Comparison of ENCODE assay signal across 21 cellular contexts in genomic region chr16:78780808-78781207, GRCh38.
DNase-seq lines count a peak whose midpoint lies in the region; ATAC-seq and TF ChIP-seq lines count a peak whose summit lies in the region.
"Had no signal": no experiment of that assay in that cellular context is flagged by ENCODE, and none has a peak within 500 bp of the region (broad histone marks: within the 10 kb centered on the region; RNA-seq: fewer than 3 reads in every experiment).

No MANE protein-coding gene starts in this region.

- no peak for TF ChIP-seq POLR2A in vagina (IDR thresholded peaks at IDR 0.05)

- H2BK120ac ChIP-seq in mesendoderm (ENCODE audit: low read depth, low read length), result no peak overlapping the region

- POLR2A ChIA-PET in activated CD4-positive, alpha-beta T cell treated with anti-CD3 and anti-CD28 coated beads for 36 hours (lab: Charles Lee), result no interaction called here
- POLR2A ChIA-PET in activated CD4-positive, alpha-beta memory T cell treated with anti-CD3 and anti-CD28 coated beads, Interleukin-2, amount 10 ng/mL, durations not matched to agents 7 days and 5 days (lab: Charles Lee), result interaction anchor here (1.2 to 7.5 kb wide), 7 partner anchors 9 to 819 kb away, joined by 4 to 149 read pairs (median 53); partner anchors contain the start of gene MAF

- CTCF ChIA-PET in activated CD4-positive, alpha-beta T cell treated with anti-CD3 and anti-CD28 coated beads for 36 hours (lab: Charles Lee), result interaction anchor here (0.6 to 2.1 kb wide), 5 partner anchors 9 to 838 kb away, joined by 3 to 11 read pairs (median 5); no protein-coding TSS in a partner anchor
- CTCF ChIA-PET in activated CD4-positive, alpha-beta memory T cell treated with anti-CD3 and anti-CD28 coated beads, Interleukin-2, amount 10 ng/mL, durations not matched to agents 7 days and 5 days (lab: Charles Lee), result interaction anchor here (1.0 to 4.2 kb wide), 3 partner anchors 11 to 14 kb away, joined by 3 to 34 read pairs (median 4); no protein-coding TSS in a partner anchor

- H3K9me3 Mint-ChIP-seq in activated CD4-positive, alpha-beta T cell treated with anti-CD3 and anti-CD28 coated beads for 36 hours (ENCODE audit: low read depth), result no peaks in the 10 kb centered on the region
- H3K9me3 Mint-ChIP-seq in activated T-cell treated with anti-CD3 and anti-CD28 coated beads, Interleukin-2, amount 50 U/mL, for 72 hours, result peaks cover 0 to 4% of the 10 kb centered on the region in 2 donors
- peaks cover 7% of the 10 kb centered on the region for H3K9me3 Mint-ChIP-seq in activated CD4-positive, alpha-beta memory T cell treated with anti-CD3 and anti-CD28 coated beads, Interleukin-2, amount 10 ng/mL, durations not matched to agents 7 days and 5 days
- H3K9me3 Mint-ChIP-seq: CD4-positive, CD25-positive, alpha-beta regulatory T cell; IgD-negative memory B cell had no signal

- no peak for TF ChIP-seq CTCF in vagina (IDR thresholded peaks at IDR 0.05)

- no peak overlapping the region for H2AK5ac ChIP-seq in mesendoderm (ENCODE audit: low read length)

- H4K8ac ChIP-seq in mesendoderm (ENCODE audit: low read depth, low read length), result no peak overlapping the region

- H3K27ac ChIP-seq in vagina (no peak overlapping the region), mesendoderm (ENCODE audit: low read depth, low read length) (no peak overlapping the region)
- H3K27ac ChIP-seq: BLaER1, HL-60, KMS-11, RWPE1 had no signal

- no peak for DNase-seq in activated CD4-positive, alpha-beta T cell treated with anti-CD3 and anti-CD28 coated beads for 36 hours
- DNase-seq in activated CD4-positive, alpha-beta T cell treated with anti-CD3 and anti-CD28 coated beads for 4 hours, result no peak
- DNase-seq in activated T-cell treated with anti-CD3 and anti-CD28 coated beads, Interleukin-2, amount 50 U/mL, for 72 hours, result no peak
- no peak for DNase-seq in activated T-cell treated with anti-CD3 and anti-CD28 coated beads for 4 hours
- no peak for DNase-seq in activated CD4-positive, alpha-beta memory T cell treated with anti-CD3 and anti-CD28 coated beads, Interleukin-2, amount 10 ng/mL, durations not matched to agents 7 days and 5 days
- no peak for DNase-seq in vagina (ENCODE audit: extremely low spot score in 2 of 2)
- no peak for DNase-seq in mesendoderm
- DNase-seq: CD4-positive, CD25-positive, alpha-beta regulatory T cell; DMS153; NCI-H1048; NCI-H1694; NCI-H2081; NCI-H2227 treated with DMSO at 0.1 percent for 48 hours; NCI-H526 treated with DMSO at 0.1 percent for 48 hours; SHP77 had no signal

- peak overlapping the region; percentile 14 for H3K4me3 Mint-ChIP-seq in activated CD4-positive, alpha-beta T cell treated with anti-CD3 and anti-CD28 coated beads for 36 hours
- peak overlapping the region; percentile 2 to 58 for H3K4me3 Mint-ChIP-seq in activated T-cell treated with anti-CD3 and anti-CD28 coated beads, Interleukin-2, amount 50 U/mL, for 72 hours
- H3K4me3 Mint-ChIP-seq in activated CD4-positive, alpha-beta memory T cell treated with anti-CD3 and anti-CD28 coated beads, Interleukin-2, amount 10 ng/mL, durations not matched to agents 7 days and 5 days, result peak overlapping the region; percentile 24
- H3K4me3 Mint-ChIP-seq: CD4-positive, CD25-positive, alpha-beta regulatory T cell; IgD-negative memory B cell had no signal

- H3K4me1 Mint-ChIP-seq in activated CD4-positive, alpha-beta T cell treated with anti-CD3 and anti-CD28 coated beads for 36 hours, result peaks cover 46% of the 10 kb centered on the region
- peaks cover 56% of the 10 kb centered on the region for H3K4me1 Mint-ChIP-seq in activated T-cell treated with anti-CD3 and anti-CD28 coated beads, Interleukin-2, amount 50 U/mL, for 72 hours (ENCODE audit: low read depth)
- peaks cover 73% of the 10 kb centered on the region for H3K4me1 Mint-ChIP-seq in activated CD4-positive, alpha-beta memory T cell treated with anti-CD3 and anti-CD28 coated beads, Interleukin-2, amount 10 ng/mL, durations not matched to agents 7 days and 5 days

- H3K4ac ChIP-seq in mesendoderm (ENCODE audit: low read depth, low read length), result no peak overlapping the region

- H2BK15ac ChIP-seq in mesendoderm (replicated peaks; ENCODE audit: low read depth), result no peak overlapping the region

- intact Hi-C loops in activated CD4-positive, alpha-beta T cell treated with anti-CD3 and anti-CD28 coated beads for 36 hours (cut with DNase I, micrococcal nuclease), result no loop called here
- intact Hi-C loops in vagina (cut with DNase I), result no loop called here

- no peaks in the 10 kb centered on the region for H3K36me3 ChIP-seq in vagina
- H3K36me3 ChIP-seq in mesendoderm (ENCODE audit: control insufficient read depth, insufficient read depth, low read length), result no peaks in the 10 kb centered on the region
- H3K36me3 ChIP-seq: BLaER1 had no signal

- H3K18ac ChIP-seq in mesendoderm (ENCODE audit: low read length), result no peak overlapping the region

- H3K36me3 Mint-ChIP-seq in activated CD4-positive, alpha-beta T cell treated with anti-CD3 and anti-CD28 coated beads for 36 hours (ENCODE audit: low read depth), result peaks cover 13% of the 10 kb centered on the region
- peaks cover 9 to 10% of the 10 kb centered on the region in 2 donors for H3K36me3 Mint-ChIP-seq in activated T-cell treated with anti-CD3 and anti-CD28 coated beads, Interleukin-2, amount 50 U/mL, for 72 hours (ENCODE audit: insufficient read depth in 2 of 2)
- H3K36me3 Mint-ChIP-seq in activated CD4-positive, alpha-beta memory T cell treated with anti-CD3 and anti-CD28 coated beads, Interleukin-2, amount 10 ng/mL, durations not matched to agents 7 days and 5 days (ENCODE audit: low read depth), result peaks cover 25% of the 10 kb centered on the region
- H3K36me3 Mint-ChIP-seq: CD4-positive, CD25-positive, alpha-beta regulatory T cell had no signal

- no peak overlapping the region for H3K23ac ChIP-seq in mesendoderm (ENCODE audit: low read length)

- H3K56ac ChIP-seq in mesendoderm (ENCODE audit: low read length), result no peak overlapping the region

- no CpG with 5 or more reads among the region's 2 CpGs for WGBS in mesendoderm (ENCODE audit: extremely low coverage, insufficient coverage, low lambda C conversion rate)

- no peaks in the 10 kb centered on the region for H3K79me2 ChIP-seq in mesendoderm (ENCODE audit: control insufficient read depth, insufficient read depth, low read length)

- ATAC-seq in activated CD4-positive, alpha-beta T cell treated with anti-CD3 and anti-CD28 coated beads for 36 hours, result peak; percentile 2
- ATAC-seq in activated T-cell treated with anti-CD3 and anti-CD28 coated beads, Interleukin-2, amount 50 U/mL, for 72 hours (replicated peaks in 1 of 2), result no peak
- ATAC-seq: Panc1 had no signal

- H3K9ac ChIP-seq in mesendoderm (ENCODE audit: low read length), result no peak overlapping the region
- H3K9ac ChIP-seq: BLaER1, KMS-11 had no signal

- no peaks in the 10 kb centered on the region for H3K79me1 ChIP-seq in mesendoderm (ENCODE audit: low read length)

- H3K27ac Mint-ChIP-seq in activated CD4-positive, alpha-beta T cell treated with anti-CD3 and anti-CD28 coated beads for 36 hours, result peak overlapping the region; percentile 94
- H3K27ac Mint-ChIP-seq in activated T-cell treated with anti-CD3 and anti-CD28 coated beads, Interleukin-2, amount 50 U/mL, for 72 hours, result peak overlapping the region; percentile 98
- H3K27ac Mint-ChIP-seq in activated CD4-positive, alpha-beta memory T cell treated with anti-CD3 and anti-CD28 coated beads, Interleukin-2, amount 10 ng/mL, durations not matched to agents 7 days and 5 days, result peak overlapping the region; percentile 98

- no peak overlapping the region for H4K5ac ChIP-seq in mesendoderm (ENCODE audit: low read length)

- H3K9me3 ChIP-seq in vagina, result no peaks in the 10 kb centered on the region
- H3K9me3 ChIP-seq: BLaER1 had no signal

- H3K4me1 ChIP-seq in vagina, result no peaks in the 10 kb centered on the region
- H3K4me1 ChIP-seq in mesendoderm (ENCODE audit: control insufficient read depth, low read depth, low read length), result no peaks in the 10 kb centered on the region
- H3K4me1 ChIP-seq: BLaER1 had no signal

- no peaks in the 10 kb centered on the region for H3K27me3 ChIP-seq in vagina
- H3K27me3 ChIP-seq in mesendoderm (ENCODE audit: insufficient read depth, low read length, poor library complexity), result no peaks in the 10 kb centered on the region
- H3K27me3 ChIP-seq: BLaER1 had no signal

- no peak overlapping the region for H3K4me2 ChIP-seq in mesendoderm (ENCODE audit: low read length)
- H3K4me2 ChIP-seq: BLaER1, KMS-11 had no signal

- no peaks in the 10 kb centered on the region for H3K27me3 Mint-ChIP-seq in activated CD4-positive, alpha-beta T cell treated with anti-CD3 and anti-CD28 coated beads for 36 hours
- no peaks in the 10 kb centered on the region for H3K27me3 Mint-ChIP-seq in activated T-cell treated with anti-CD3 and anti-CD28 coated beads, Interleukin-2, amount 50 U/mL, for 72 hours (ENCODE audit: low read depth)
- H3K27me3 Mint-ChIP-seq in activated CD4-positive, alpha-beta memory T cell treated with anti-CD3 and anti-CD28 coated beads, Interleukin-2, amount 10 ng/mL, durations not matched to agents 7 days and 5 days, result no peaks in the 10 kb centered on the region
- H3K27me3 Mint-ChIP-seq: CD4-positive, CD25-positive, alpha-beta regulatory T cell had no signal

- no peak overlapping the region for H2BK5ac ChIP-seq in mesendoderm (ENCODE audit: low read length)

- H3K4me3 ChIP-seq in vagina (no peak overlapping the region), mesendoderm (ENCODE audit: low read length) (no peak overlapping the region)
- H3K4me3 ChIP-seq: BLaER1 had no signal
